In the genomic region with DNA sequence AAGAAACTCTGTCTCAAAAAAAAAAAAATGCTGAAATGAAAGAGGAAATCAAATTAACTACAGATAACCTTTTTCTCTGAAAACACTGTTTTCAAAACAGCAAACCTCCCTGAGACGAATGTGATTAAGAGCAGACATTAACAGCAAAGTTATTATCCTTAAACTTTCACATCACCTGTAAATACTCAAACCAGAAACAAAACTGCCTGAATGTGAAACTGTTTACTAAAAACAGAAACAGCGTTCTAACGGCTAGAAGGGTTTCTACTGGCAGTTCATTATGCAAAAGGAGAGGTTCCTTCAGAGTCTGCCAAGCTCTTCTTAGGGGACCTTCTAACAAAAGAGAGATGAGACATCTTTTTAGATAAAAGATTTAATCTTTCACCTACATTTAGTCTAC, we compare ENCODE assay signal across 9 cellular contexts. TPM values are rescaled to one million over a fixed set of nuclear protein-coding genes. Genes with fewer than 3 reads are reported as not detected.
DNase-seq lines count a peak whose midpoint lies in the region; ATAC-seq and TF ChIP-seq lines count a peak whose summit lies in the region.
"Had no signal": no experiment of that assay in that cellular context is flagged by ENCODE, and none has a peak within 500 bp of the region (broad histone marks: within the 10 kb centered on the region; RNA-seq: fewer than 3 reads in every experiment).

No MANE protein-coding gene starts in this region.

- H3K4me3 ChIP-seq in GM12865 (ENCODE audit: low read depth, low read length) (peak overlapping the region; percentile 46), PC-9 (no peak overlapping the region)

- H4K20me1 ChIP-seq in PC-9 (ENCODE audit: insufficient read depth) = peaks cover 41% of the 10 kb centered on the region

- no peaks in the 10 kb centered on the region for H3K9me2 ChIP-seq in PC-9 (ENCODE audit: insufficient read depth)

- peaks cover 8% of the 10 kb centered on the region for H3K36me3 Mint-ChIP-seq in activated naive CD8-positive, alpha-beta T cell treated with anti-CD3 and anti-CD28 coated beads, Interleukin-2, amount 10 ng/mL, durations not matched to agents 7 days and 5 days

- H3K27ac ChIP-seq in PC-9 = no peak overlapping the region

- DNase-seq in GM12865 (ENCODE audit: low read depth) (peak; percentile 90), kidney glomerular epithelial cell (lab: John Stamatoyannopoulos, UW) (no peak), kidney tubule cell (ENCODE audit: low spot score) (no peak), NCI-H1105 treated with DMSO at 0.1 percent for 48 hours (lab: John Stamatoyannopoulos, UW) (no peak), PC-9 (no peak)
- DNase-seq in activated naive CD8-positive, alpha-beta T cell treated with anti-CD3 and anti-CD28 coated beads, Interleukin-2, amount 10 ng/mL, durations not matched to agents 7 days and 5 days = no peak
- DNase-seq: NCI-H1436 treated with DMSO at 0.1 percent for 48 hours had no signal

- H3K4me1 Mint-ChIP-seq in activated naive CD8-positive, alpha-beta T cell treated with anti-CD3 and anti-CD28 coated beads, Interleukin-2, amount 10 ng/mL, durations not matched to agents 7 days and 5 days = peaks cover 37% of the 10 kb centered on the region

- H3F3A ChIP-seq in PC-9 (ENCODE audit: insufficient read depth, low read depth) = peaks cover 12% of the 10 kb centered on the region; the same call in 1 of the 2 replicates

- no peak overlapping the region for H3K4me2 ChIP-seq in PC-9

- no peak overlapping the region for H2AFZ ChIP-seq in PC-9

- no peaks in the 10 kb centered on the region for H3K9me3 Mint-ChIP-seq in activated naive CD8-positive, alpha-beta T cell treated with anti-CD3 and anti-CD28 coated beads, Interleukin-2, amount 10 ng/mL, durations not matched to agents 7 days and 5 days

- peaks cover 4% of the 10 kb centered on the region; the same call in 1 of the 2 replicates for H3K36me3 ChIP-seq in PC-9 (ENCODE audit: low read depth)

- TF ChIP-seq CTCF in GM12865 (IDR thresholded peaks at IDR 0.05; ENCODE audit: insufficient read depth, low read depth, low read length, missing control alignments) (no peak), PC-9 (conservative IDR thresholded peaks at IDR 0.05) (no peak)

- no TSS peak for BruUV-seq in PC-9 (replicated peaks; lab: Mats Ljungman, UMichigan)

- no peaks in the 10 kb centered on the region for H3K27me3 Mint-ChIP-seq in activated naive CD8-positive, alpha-beta T cell treated with anti-CD3 and anti-CD28 coated beads, Interleukin-2, amount 10 ng/mL, durations not matched to agents 7 days and 5 days

- POLR2A ChIA-PET in activated naive CD8-positive, alpha-beta T cell treated with anti-CD3 and anti-CD28 coated beads, Interleukin-2, amount 10 ng/mL, durations not matched to agents 7 days and 5 days (lab: Charles Lee) = no interaction called here
- POLR2A ChIA-PET in PC-9 (lab: Charles Lee; ENCODE audit: unreplicated experiment) = no interaction called here

- H3K4me3 Mint-ChIP-seq in activated naive CD8-positive, alpha-beta T cell treated with anti-CD3 and anti-CD28 coated beads, Interleukin-2, amount 10 ng/mL, durations not matched to agents 7 days and 5 days = peak overlapping the region; percentile 68

- no peaks in the 10 kb centered on the region for H3K27me3 ChIP-seq in PC-9 (ENCODE audit: insufficient read depth, low read depth)

- H3K9me3 ChIP-seq in PC-9 (ENCODE audit: insufficient read depth, low read depth) = no peaks in the 10 kb centered on the region

- ATAC-seq in GM19452 (IDR thresholded peaks at IDR 0.05; ENCODE audit: unreplicated experiment) (peak; percentile 97), HG03135 (IDR thresholded peaks at IDR 0.05; ENCODE audit: unreplicated experiment) (peak; percentile 87)
- ATAC-seq in activated naive CD8-positive, alpha-beta T cell treated with anti-CD3 and anti-CD28 coated beads, Interleukin-2, amount 10 ng/mL, durations not matched to agents 7 days and 5 days (ENCODE audit: low read depth) = peak; percentile 64

- H3K4me1 ChIP-seq in PC-9 (replicated peaks; ENCODE audit: insufficient read depth) = no peaks in the 10 kb centered on the region

- CTCF ChIA-PET in PC-9 (lab: Charles Lee) = no interaction called here

- peaks cover 80% of the 10 kb centered on the region for H3K79me2 ChIP-seq in PC-9 (ENCODE audit: low read depth)

- H3K27ac Mint-ChIP-seq in activated naive CD8-positive, alpha-beta T cell treated with anti-CD3 and anti-CD28 coated beads, Interleukin-2, amount 10 ng/mL, durations not matched to agents 7 days and 5 days = peak overlapping the region; percentile 84

- intact Hi-C loops in PC-9 (cut with micrococcal nuclease; ENCODE audit: unreplicated experiment) = no loop called here

RNA-seq across cellular contexts. Expression of gene PNO1, which starts 45.9 kb away (rescaled TPM):
- 1 to 10 TPM; 8.5 to 9.2 TPM for total RNA-seq in activated naive CD8-positive, alpha-beta T cell treated with anti-CD3 and anti-CD28 coated beads, Interleukin-2, amount 10 ng/mL, durations not matched to agents 7 days and 5 days
- total RNA-seq in PC-9 (2021) = 11.2 and 17.8 TPM in 2 replicates

RNA-seq across cellular contexts. Expression of gene PPP3R1, which starts 48.7 kb away (rescaled TPM):
- 10 to 100 TPM; 65.4 to 66.0 TPM for total RNA-seq in activated naive CD8-positive, alpha-beta T cell treated with anti-CD3 and anti-CD28 coated beads, Interleukin-2, amount 10 ng/mL, durations not matched to agents 7 days and 5 days
- 58.8 and 67.5 TPM in 2 replicates for total RNA-seq in PC-9 (2021)
